7 cellular contexts compared by ENCODE assay signal in genomic region chr2:201795608-201796477, GRCh38. TPM values are rescaled to one million over a fixed set of nuclear protein-coding genes. Genes with fewer than 3 reads are reported as not detected.
A peak's percentile ranks its signal among the peaks of the same experiment; 100 is the strongest.
DNase-seq lines count a peak whose midpoint lies in the region; ATAC-seq and TF ChIP-seq lines count a peak whose summit lies in the region.

No MANE protein-coding gene starts in this region.

- no peak overlapping the region for H3K4me3 ChIP-seq in adrenal gland
- H3K4me3 ChIP-seq in transverse colon: no peak overlapping the region

- H3K27ac ChIP-seq in adrenal gland (no peak overlapping the region), transverse colon (no peak overlapping the region)

- H3K27me3 Mint-ChIP-seq in T-helper 17 cell: peaks cover 21% of the 10 kb centered on the region

- DNase-seq in GF-D8 (lab: John Stamatoyannopoulos, UW) (peak; percentile 32), LoVo (ENCODE audit: low spot score) (peak; percentile 44), adrenal gland (peak in 5 of 7 donors; percentile 22 to 43 (median 31)), hippocampal formation (lab: John Stamatoyannopoulos, UW) (peak; percentile 8 to 15), transverse colon (no peak), T-helper 17 cell (no peak)

- H3K27ac Mint-ChIP-seq in T-helper 17 cell: no peak overlapping the region

- no peak overlapping the region for H3K4me3 Mint-ChIP-seq in T-helper 17 cell

- TF ChIP-seq CTCF in adrenal gland (IDR thresholded peaks at IDR 0.05) (peak; percentile 49 to 70 (median 66)), transverse colon (IDR thresholded peaks at IDR 0.05) (peak; percentile 49 to 54 (median 52))

- H3K9me3 ChIP-seq in adrenal gland (replicated peaks in 1 of 3) (no peaks in the 10 kb centered on the region), transverse colon (no peaks in the 10 kb centered on the region), T-helper 17 cell (ENCODE audit: control insufficient read depth, low read length, poor library complexity, severe bottlenecking) (no peaks in the 10 kb centered on the region)

- in situ Hi-C loops in transverse colon (cut with MboI; ENCODE audit: low pct_ligation_motif_present in 1 of 4, low pct_unique_long_range_greater_than_20kb in 1 of 4, low sequenced_read_pairs in 3 of 4): no loop called here

- H3K36me3 ChIP-seq in adrenal gland (replicated peaks in 1 of 2): no peaks in the 10 kb centered on the region
- no peaks in the 10 kb centered on the region for H3K36me3 ChIP-seq in transverse colon

- H3K4me1 ChIP-seq in adrenal gland (replicated peaks in 1 of 2) (no peaks in the 10 kb centered on the region), transverse colon (no peaks in the 10 kb centered on the region)

- WGBS in adrenal gland, 4 donors: 28 to 33% (median 31%) methylated on average over 5 of the region's 5 CpGs
- WGBS in transverse colon (ENCODE audit: low coverage in 1 of 2), 2 donors: 29 to 35% methylated on average over 5 of the region's 5 CpGs

- H3K36me3 Mint-ChIP-seq in T-helper 17 cell (ENCODE audit: low read depth): peaks cover 2% of the 10 kb centered on the region

- no peaks in the 10 kb centered on the region for H3K4me1 Mint-ChIP-seq in T-helper 17 cell

- intact Hi-C loops in adrenal gland (cut with DNase I): loop anchor here in 1 of 2 donors (5.0 kb wide), 1 partner anchor 381 kb away; no protein-coding TSS in a partner anchor
- intact Hi-C loops in transverse colon (cut with DNase I; ENCODE audit: low total_unique reads): loop anchor here (5.0 kb wide), 1 partner anchor 381 kb away; no protein-coding TSS in a partner anchor

- TF ChIP-seq POLR2A in adrenal gland (IDR thresholded peaks at IDR 0.05) (no peak), transverse colon (IDR thresholded peaks at IDR 0.05) (no peak)

- H3K27me3 ChIP-seq in adrenal gland: no peaks in the 10 kb centered on the region
- H3K27me3 ChIP-seq in transverse colon: no peaks in the 10 kb centered on the region

- ATAC-seq in T-helper 17 cell (no peak), HG03354 (IDR thresholded peaks at IDR 0.05; ENCODE audit: poor library complexity, severe bottlenecking, unreplicated experiment) (no peak)

- TF ChIP-seq EP300 in transverse colon (IDR thresholded peaks at IDR 0.05; ENCODE audit: low read depth): no peak

RNA-seq across cellular contexts. Expression of gene CDK15, which starts 10.5 kb away (rescaled TPM):
- total RNA-seq in adrenal gland: 1 to 10 TPM in 1 of 8 donors, under 1 TPM in 6, not detected in 1; 0.06 to 1.1 (median 0.14) TPM
- polyA plus RNA-seq in adrenal gland: under 1 TPM; 0.10 to 0.80 (median 0.13) TPM
- under 1 TPM in 2 of 4 donors, not detected in 2; 0.14 to 0.79 TPM for total RNA-seq in transverse colon
- total RNA-seq in T-helper 17 cell: not detected

RNA-seq across cellular contexts. Expression of gene ALS2, which starts 15.1 kb away (rescaled TPM):
- total RNA-seq in adrenal gland (10 to 100 TPM in 6 of 8 donors, 1 to 10 TPM in 2; 3.1 to 24.3 (median 15.5) TPM), transverse colon (10 to 100 TPM in 1 of 4 donors, 1 to 10 TPM in 3; 7.9 to 61.1 (median 8.9) TPM), T-helper 17 cell (1 to 10 TPM; 6.6 to 6.7 TPM)
- polyA plus RNA-seq in adrenal gland: 10 to 100 TPM in 1 of 3 donors, 1 to 10 TPM in 2; 6.2 to 15.3 (median 9.9) TPM

Comparison
In these comparisons a context has a peak if more than half of its experiments do, and no peak if none do; other contexts are left out.
1. DNase-seq: peak in GF-D8 (single experiment), LoVo (single experiment), adrenal gland (5 of 7) and hippocampal formation (2 of 2); none in transverse colon (single experiment) and T-helper 17 cell (0 of 3).